Comparison of ENCODE assay signal across 32 cellular contexts in genomic region chr7:118846977-118847376, GRCh38.
"Had no signal": no experiment of that assay in that cellular context is flagged by ENCODE, and none has a peak within 500 bp of the region (broad histone marks: within the 10 kb centered on the region; RNA-seq: fewer than 3 reads in every experiment).

No MANE protein-coding gene starts in this region.

- H3K4me3 ChIP-seq: adrenal gland, ascending aorta, breast epithelium, cardiac muscle cell, esophagus muscularis mucosa, gastrocnemius medialis, heart left ventricle had no signal

- H3K27ac ChIP-seq: adrenal gland, ascending aorta, breast epithelium, cardiac muscle cell, esophagus muscularis mucosa, foreskin keratinocyte, gastrocnemius medialis, heart left ventricle had no signal

- DNase-seq: activated CD4-positive, alpha-beta memory T cell treated with anti-CD3 and anti-CD28 coated beads for 36 hours; activated CD4-positive, alpha-beta T cell treated with anti-CD3 and anti-CD28 coated beads for 36 hours; activated CD4-positive, alpha-beta T cell treated with anti-CD3 and anti-CD28 coated beads, Interleukin-2, amount 10 ng/mL, durations not matched to agents 24 days and 14 days; activated CD4-positive, CD25-positive, alpha-beta regulatory T cell; activated CD4-positive, CD25-positive, alpha-beta regulatory T cell treated with anti-CD3 and anti-CD28 coated beads, Interleukin-2, amount 50 U/mL, for 72 hours; activated CD8-positive, alpha-beta memory T cell treated with anti-CD3 and anti-CD28 coated beads, Interleukin-2, amount 10 ng/mL, durations not matched to agents 7 days and 5 days; activated CD8-positive, alpha-beta memory T cell treated with anti-CD3 and anti-CD28 coated beads, Interleukin-2, amount 50 U/mL, for 4 hours; activated CD8-positive, alpha-beta T cell treated with anti-CD3 and anti-CD28 coated beads, Interleukin-2, amount 10 ng/mL, durations not matched to agents 7 days and 5 days; activated effector memory CD4-positive, alpha-beta T cell treated with anti-CD3 and anti-CD28 coated beads, Interleukin-2, amount 50 U/mL, for 16 hours; activated naive CD4-positive, alpha-beta T cell treated with anti-CD3 and anti-CD28 coated beads for 36 hours; activated naive CD8-positive, alpha-beta T cell treated with anti-CD3 and anti-CD28 coated beads for 36 hours; activated naive CD8-positive, alpha-beta T cell treated with anti-CD3 and anti-CD28 coated beads, Interleukin-2, amount 50 U/mL, for 24 hours; activated T-cell treated with anti-CD3 and anti-CD28 coated beads, Interleukin-2, amount 50 U/mL, for 1 hour; activated T-cell treated with anti-CD3 and anti-CD28 coated beads, Interleukin-2, amount 50 U/mL, for 48 hours; adrenal gland; central memory CD4-positive, alpha-beta T cell; cerebellar nuclear complex; cortex of kidney; dermis blood vessel endothelial cell; effector CD4-positive, alpha-beta T cell; effector memory CD8-positive, alpha-beta T cell; erythroblast; foreskin keratinocyte; gastrocnemius medialis; glutamatergic neuron; heart left ventricle; hypothalamus; T1000 had no signal

- H3K27me3 ChIP-seq: adrenal gland, ascending aorta, cardiac muscle cell, esophagus muscularis mucosa, foreskin keratinocyte, gastrocnemius medialis, heart left ventricle had no signal
